ENCODE assay signal across 9 cellular contexts in genomic region chr10:71713135-71714040, GRCh38. TPM values are rescaled to one million over a fixed set of nuclear protein-coding genes. Genes with fewer than 3 reads are reported as not detected.
DNase-seq lines count a peak whose midpoint lies in the region; ATAC-seq lines count a peak whose summit lies in the region.
"Had no signal": no experiment of that assay in that cellular context is flagged by ENCODE, and none has a peak within 500 bp of the region (broad histone marks: within the 10 kb centered on the region; RNA-seq: fewer than 3 reads in every experiment).

No MANE protein-coding gene starts in this region.

- peak overlapping the region in 1 of 3 donors; percentile 15 for H3K4me3 ChIP-seq in skeletal muscle tissue (ENCODE audit: low read length in 3 of 3)

- DNase-seq in G401 (ENCODE audit: low spot score) (peak; percentile 71), RPMI7951 (ENCODE audit: low read depth) (peak; percentile 49), T47D (ENCODE audit: low read depth in 1 of 2, low spot score in 1 of 2) (peak; percentile 43 to 80), inferior parietal cortex (ENCODE audit: extremely low spot score) (peak; percentile 79), NCI-H1436 (lab: John Stamatoyannopoulos, UW) (no peak), NCI-H524 (lab: John Stamatoyannopoulos, UW) (no peak)

- no peaks in the 10 kb centered on the region for H3K9me3 ChIP-seq in skeletal muscle tissue (ENCODE audit: control insufficient read depth in 3 of 3, low read length in 3 of 3)

- H3K27me3 ChIP-seq in skeletal muscle tissue (ENCODE audit: control insufficient read depth in 3 of 3, insufficient read depth in 3 of 3, low read length in 3 of 3): no peaks in the 10 kb centered on the region

- H3K4me1 ChIP-seq in skeletal muscle tissue (ENCODE audit: control insufficient read depth in 3 of 3, insufficient read depth in 3 of 3, low read length in 3 of 3): peaks cover 36 to 38% (median 36%) of the 10 kb centered on the region in 3 donors

- ATAC-seq in GM21723 (IDR thresholded peaks at IDR 0.05; ENCODE audit: unreplicated experiment): no peak

- peak overlapping the region; percentile 27 to 71 (median 66) for H3K9ac ChIP-seq in skeletal muscle tissue (ENCODE audit: low read depth in 1 of 3, low read length in 3 of 3)

- H3K27ac ChIP-seq in skeletal muscle tissue (ENCODE audit: low read depth, low read length): peak overlapping the region; percentile 79

- in situ Hi-C loops in G401 (cut with HindIII; ENCODE audit: low sequenced_read_pairs): no loop called here
- in situ Hi-C loops in T47D (cut with HindIII; ENCODE audit: low pct_unique_long_range_greater_than_20kb, low sequenced_read_pairs): no loop called here

- H3K36me3 ChIP-seq in skeletal muscle tissue (ENCODE audit: control insufficient read depth in 3 of 3, insufficient read depth in 3 of 3, low read length in 3 of 3): no peaks in the 10 kb centered on the region

RNA-seq across cellular contexts. Expression of gene C10orf105, which starts 6.2 kb away (rescaled TPM):
- not detected in 2 replicates for total RNA-seq in G401 (2014; rRNA removed; shearing (Covaris generic))
- 0.10 and 0.12 TPM in 2 replicates for total RNA-seq in RPMI7951 (2014; rRNA removed; shearing (Covaris generic))
- not detected for total RNA-seq in skeletal muscle tissue
- total RNA-seq: NCI-H460 had no signal

RNA-seq across cellular contexts. Expression of gene VSIR, which starts 59.9 kb away (rescaled TPM):
- 1.2 and 1.5 TPM in 2 replicates for total RNA-seq in G401 (2014; rRNA removed; shearing (Covaris generic))
- 1.6 and 1.7 TPM in 2 replicates for total RNA-seq in RPMI7951 (2014; rRNA removed; shearing (Covaris generic))
- 13.6 TPM for total RNA-seq in skeletal muscle tissue

Comparison
In these comparisons a context has a peak if more than half of its experiments do, and no peak if none do; other contexts are left out.
1. DNase-seq: peak in G401 (single experiment), RPMI7951 (single experiment), T47D (2 of 2) and inferior parietal cortex (single experiment); none in NCI-H1436 (single experiment) and NCI-H524 (0 of 2).